In the genomic region with DNA sequence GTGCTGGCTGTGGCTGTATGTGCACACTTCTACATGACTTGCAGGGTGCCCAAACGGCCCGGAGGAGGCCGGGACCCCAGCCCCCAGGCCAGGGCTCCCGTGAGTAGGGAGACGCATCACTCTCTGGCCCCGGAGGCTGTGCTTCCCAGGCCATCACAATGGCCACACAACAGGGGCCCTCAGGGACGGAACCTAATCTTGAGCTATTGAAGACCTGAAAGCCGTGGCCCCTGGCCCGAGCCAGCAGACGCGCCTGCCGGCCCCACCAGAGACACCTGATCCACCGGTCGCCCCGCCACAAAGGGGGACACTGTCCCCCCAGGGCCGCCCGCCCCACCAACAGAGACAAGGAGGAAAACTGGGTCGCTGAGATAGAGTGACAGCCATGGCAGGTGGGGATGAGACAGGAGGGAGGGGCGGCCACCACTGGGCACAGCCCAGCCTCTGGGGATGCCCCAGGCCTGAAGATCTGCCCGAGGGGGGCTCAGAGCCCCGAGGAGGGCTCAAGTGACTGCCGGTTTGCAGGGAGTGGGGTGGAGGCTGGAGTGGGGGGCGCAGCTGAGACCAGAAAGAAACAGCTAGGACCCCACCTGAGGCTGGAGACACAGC, we compare ENCODE assay signal across 1 cellular context.
TF ChIP-seq lines count a peak whose summit lies in the region.

No MANE protein-coding gene starts in this region.

TF ChIP-seq in IMR-90, 13 proteins besides CTCF, POLR2A, EP300 and RAD21:
- no peak for TF ChIP-seq BHLHE40 (IDR thresholded peaks at IDR 0.05; ENCODE audit: low read depth, low read length)
TF ChIP-seq in IMR-90: peak in this region for 0.
